17 cellular contexts compared by ENCODE assay signal in the genomic region with DNA sequence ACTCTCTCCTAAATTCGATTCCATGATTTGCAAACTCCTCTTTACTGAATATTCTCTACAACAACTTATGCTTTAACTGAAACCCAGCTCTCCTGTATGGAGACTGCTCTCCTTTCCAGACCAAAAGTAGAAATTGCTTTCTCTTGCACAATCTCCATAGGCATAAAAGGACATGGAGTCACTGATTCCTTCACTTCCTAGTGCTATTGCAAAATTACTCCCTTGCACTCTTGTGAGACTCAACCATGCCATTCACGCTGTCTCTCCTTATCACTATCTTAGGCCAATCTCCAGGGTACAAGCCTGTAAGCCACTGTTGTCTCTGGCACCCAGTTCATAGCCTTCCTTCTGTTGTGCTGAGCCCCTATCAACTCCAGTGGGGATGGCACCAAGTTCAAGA. TPM values are rescaled to one million over a fixed set of nuclear protein-coding genes. Genes with fewer than 3 reads are reported as not detected.
DNase-seq lines count a peak whose midpoint lies in the region; ATAC-seq, FAIRE-seq and TF ChIP-seq lines count a peak whose summit lies in the region.
"Had no signal": no experiment of that assay in that cellular context is flagged by ENCODE, and none has a peak within 500 bp of the region (broad histone marks: within the 10 kb centered on the region; RNA-seq: fewer than 3 reads in every experiment).

No MANE protein-coding gene starts in this region.

- no peak overlapping the region for H3K9ac ChIP-seq in astrocyte (ENCODE audit: low read length)
- H3K9ac ChIP-seq: BLaER1 had no signal

- ATAC-seq in left lobe of liver (peak; percentile 26), HG02571 (IDR thresholded peaks at IDR 0.05; ENCODE audit: unreplicated experiment) (no peak)
- no peak for ATAC-seq in effector memory CD8-positive, alpha-beta T cell (replicated peaks)

- peaks cover 12% of the 10 kb centered on the region for H3K36me3 Mint-ChIP-seq in astrocyte (ENCODE audit: low read depth, unreplicated experiment)
- H3K36me3 Mint-ChIP-seq in effector memory CD8-positive, alpha-beta T cell (ENCODE audit: insufficient read depth): peaks cover 20% of the 10 kb centered on the region

- peaks cover 10% of the 10 kb centered on the region for H3K4me1 Mint-ChIP-seq in astrocyte (ENCODE audit: low read depth, unreplicated experiment)
- no peaks in the 10 kb centered on the region for H3K4me1 Mint-ChIP-seq in effector memory CD8-positive, alpha-beta T cell (ENCODE audit: low read depth in 2 of 2)

- H3K36me3 ChIP-seq in astrocyte (ENCODE audit: insufficient read depth, low read length): peaks cover 49% of the 10 kb centered on the region

- H3K9me3 Mint-ChIP-seq in astrocyte (ENCODE audit: unreplicated experiment): no peaks in the 10 kb centered on the region
- no peaks in the 10 kb centered on the region for H3K9me3 Mint-ChIP-seq in effector memory CD8-positive, alpha-beta T cell

- no peaks in the 10 kb centered on the region for H3K27me3 ChIP-seq in astrocyte (ENCODE audit: insufficient read depth, low read length)
- H3K27me3 ChIP-seq: BLaER1 had no signal

- H3K4me2 ChIP-seq in astrocyte (ENCODE audit: low read length): no peak overlapping the region
- H3K4me2 ChIP-seq: BLaER1 had no signal

- H3K27me3 Mint-ChIP-seq in astrocyte (ENCODE audit: low read depth, unreplicated experiment): no peaks in the 10 kb centered on the region
- H3K27me3 Mint-ChIP-seq in effector memory CD8-positive, alpha-beta T cell: no peaks in the 10 kb centered on the region

- FAIRE-seq in astrocyte (lab: Jason Lieb, UNC): peak; percentile 41

- H3K9me3 ChIP-seq in astrocyte (ENCODE audit: insufficient read depth, low read depth, low read length): no peaks in the 10 kb centered on the region
- H3K9me3 ChIP-seq: BLaER1 had no signal

- no peaks in the 10 kb centered on the region for H3K4me1 ChIP-seq in astrocyte (ENCODE audit: insufficient read depth, low read length)
- H3K4me1 ChIP-seq: BLaER1 had no signal

- no peak overlapping the region for H3K27ac ChIP-seq in astrocyte (ENCODE audit: low read depth, low read length)
- H3K27ac ChIP-seq: BLaER1 had no signal

- in situ Hi-C loops in GM13976 (cut with MboI; ENCODE audit: low sequenced_read_pairs, unreplicated experiment): no loop called here

- H4K20me1 ChIP-seq in astrocyte (ENCODE audit: insufficient read depth, low read length): peaks cover 34% of the 10 kb centered on the region

- peak; percentile 21 for DNase-seq in AG08395 (ENCODE audit: low spot score)
- peak; percentile 19 for DNase-seq in LHCN-M2 (ENCODE audit: low read depth)
- DNase-seq in astrocyte (ENCODE audit: low read depth): no peak
- no peak for DNase-seq in left lobe of liver (ENCODE audit: low spot score)
- no peak for DNase-seq in inferior parietal cortex (ENCODE audit: extremely low spot score)
- no peak for DNase-seq in effector memory CD8-positive, alpha-beta T cell
- DNase-seq in GM13976 (ENCODE audit: low spot score): no peak
- DNase-seq: amygdala; effector CD4-positive, alpha-beta T cell; hippocampal formation; NCI-H1436 treated with DMSO at 0.1 percent for 48 hours; NCI-H524; stimulated activated CD4-positive, alpha-beta T cell treated with anti-CD3 and anti-CD28 coated beads, Interleukin-2, amount 100 ng/mL, for 24 hours; stimulated activated naive CD4-positive, alpha-beta T cell had no signal

- H3K79me2 ChIP-seq in astrocyte (ENCODE audit: insufficient read depth, low read length): peaks cover 5% of the 10 kb centered on the region

- TF ChIP-seq CTCF in astrocyte (IDR thresholded peaks at IDR 0.05; ENCODE audit: insufficient read depth, low read depth, low read length) (no peak), GM13976 (IDR thresholded peaks at IDR 0.05; ENCODE audit: borderline replicate concordance, control extremely low read depth, extremely low read depth, insufficient read depth, missing control alignments) (no peak)

- peak overlapping the region; percentile 27 for H3K27ac Mint-ChIP-seq in astrocyte (ENCODE audit: unreplicated experiment)
- H3K27ac Mint-ChIP-seq in effector memory CD8-positive, alpha-beta T cell: no peak overlapping the region

- no peak overlapping the region for H3K4me3 ChIP-seq in astrocyte (ENCODE audit: insufficient read depth, low read depth, low read length)
- H3K4me3 ChIP-seq: BLaER1 had no signal

- H3K4me3 Mint-ChIP-seq in astrocyte (ENCODE audit: unreplicated experiment): no peak overlapping the region
- H3K4me3 Mint-ChIP-seq in effector memory CD8-positive, alpha-beta T cell: no peak overlapping the region

- H2AFZ ChIP-seq in astrocyte (ENCODE audit: low read depth, low read length): no peak overlapping the region

RNA-seq across cellular contexts. Expression of a gene that starts 30.6 kb away (rescaled TPM):
- total RNA-seq in LHCN-M2 (2014; rRNA removed) (not detected in 2 replicates), astrocyte (not detected in 2 replicates), left lobe of liver (not detected)
- polyA plus RNA-seq in LHCN-M2 (2012): 0.04 TPM
- total RNA-seq: G401 had no signal

Comparison
In these comparisons a context has a peak if more than half of its experiments do, and no peak if none do; other contexts are left out.
1. DNase-seq: peak in AG08395 (single experiment) and LHCN-M2 (single experiment); none in astrocyte (single experiment), left lobe of liver (single experiment), inferior parietal cortex (single experiment), effector memory CD8-positive, alpha-beta T cell (0 of 3) and GM13976 (single experiment).